Comparison of ENCODE assay signal across 23 cellular contexts in the genomic region with DNA sequence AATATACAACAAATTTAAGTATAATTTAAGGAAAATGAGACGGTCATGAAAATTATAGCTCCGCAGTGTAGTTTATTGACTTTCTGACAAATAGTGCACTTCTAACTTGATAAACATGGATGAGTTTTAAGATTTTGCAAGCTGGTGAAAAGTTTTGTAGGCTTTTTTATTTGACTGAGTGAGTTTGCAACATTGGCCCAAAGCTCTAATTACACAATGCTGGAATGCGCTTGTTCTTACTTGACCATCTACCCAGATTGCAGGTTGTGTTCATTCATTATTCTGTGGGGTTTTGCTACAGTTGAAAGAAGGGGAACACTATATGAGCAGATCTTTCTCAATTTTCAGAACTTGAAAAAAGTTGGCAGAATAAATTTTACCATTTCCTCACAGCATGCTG. TPM values are rescaled to one million over a fixed set of nuclear protein-coding genes. Genes with fewer than 3 reads are reported as not detected.
DNase-seq lines count a peak whose midpoint lies in the region; ATAC-seq and TF ChIP-seq lines count a peak whose summit lies in the region.
"Had no signal": no experiment of that assay in that cellular context is flagged by ENCODE, and none has a peak within 500 bp of the region (broad histone marks: within the 10 kb centered on the region; RNA-seq: fewer than 3 reads in every experiment).

No MANE protein-coding gene starts in this region.

- H3K9me3 ChIP-seq in liver (ENCODE audit: control insufficient read depth in 4 of 4, low read length in 3 of 4) = no peaks in the 10 kb centered on the region

- DNase-seq in AML-193 (lab: John Stamatoyannopoulos, UW) = peak; percentile 64 to 71
- DNase-seq in HL-60 (ENCODE audit: low read depth in 1 of 2, low spot score in 1 of 2) = peak in 1 of 2 experiments; percentile 63
- peak; percentile 45 for DNase-seq in amniotic epithelial cell (ENCODE audit: low read depth)
- no peak for DNase-seq in T1000 (lab: John Stamatoyannopoulos, UW)
- DNase-seq in NCI-H69 (lab: John Stamatoyannopoulos, UW) = no peak
- DNase-seq in NCI-H1930 (lab: John Stamatoyannopoulos, UW) = no peak
- DNase-seq: activated CD4-positive, alpha-beta T cell treated with anti-CD3 and anti-CD28 coated beads for 48 hours; DMS 273 treated with DMSO at 0.1 percent for 48 hours; H9; heart right ventricle; immature natural killer cell; Karpas-422; NCI-H1417; NCI-H524 treated with DMSO at 0.1 percent for 48 hours; nucleus accumbens; retina; stimulated activated CD4-positive, alpha-beta T cell treated with anti-CD3 and anti-CD28 coated beads, Interleukin-12 subunit alpha, Interleukin-12 subunit beta, amount 100 ng/mL, for 4 hours; T-cell had no signal

- no peak overlapping the region for H3K9ac ChIP-seq in liver (ENCODE audit: low read depth in 1 of 2, low read length in 2 of 2)

- H3K27ac ChIP-seq in HL-60 (replicated peaks) (peak overlapping the region; percentile 21), liver (ENCODE audit: low read depth in 1 of 2, low read length in 2 of 2) (peak overlapping the region; percentile 22 to 43)
- H3K27ac ChIP-seq: C4-2B, coronary artery, heart right ventricle had no signal

- TF ChIP-seq CTCF in HL-60 (IDR thresholded peaks at IDR 0.05; ENCODE audit: insufficient read depth, low read length) = no peak
- no peak for TF ChIP-seq CTCF in liver (IDR thresholded peaks at IDR 0.05; ENCODE audit: low read depth, low read length, missing input control)

- H3K36me3 ChIP-seq in liver (ENCODE audit: control insufficient read depth in 4 of 4, insufficient read depth in 3 of 4, low read depth in 1 of 4, low read length in 3 of 4) = no peaks in the 10 kb centered on the region
- H3K36me3 ChIP-seq: heart right ventricle had no signal

- H3K4me3 ChIP-seq in HL-60 (replicated peaks; ENCODE audit: insufficient read depth, low read length) (no peak overlapping the region), liver (ENCODE audit: low read depth in 1 of 3, low read length in 3 of 3) (no peak overlapping the region)
- H3K4me3 ChIP-seq: coronary artery, heart right ventricle had no signal

- ATAC-seq in GM21619 (IDR thresholded peaks at IDR 0.05; ENCODE audit: unreplicated experiment) = no peak
- ATAC-seq: activated T-helper 17 cell treated with anti-CD3 and anti-CD28 coated beads, Interleukin-2, amount 50 U/mL, for 72 hours; heart right ventricle; T-cell had no signal

- H3K27me3 ChIP-seq in HL-60 (ENCODE audit: insufficient read depth, poor library complexity, severe bottlenecking) (no peaks in the 10 kb centered on the region), liver (ENCODE audit: control insufficient read depth in 4 of 4, insufficient read depth in 4 of 4, low read length in 3 of 4) (no peaks in the 10 kb centered on the region)
- H3K27me3 ChIP-seq: heart right ventricle had no signal

- peaks cover 5 to 26% (median 17%) of the 10 kb centered on the region in 4 donors for H3K4me1 ChIP-seq in liver (ENCODE audit: control insufficient read depth in 4 of 4, insufficient read depth in 4 of 4, low read length in 3 of 4)

- WGBS in liver = 35% methylated on average over 3 of the region's 3 CpGs

- peak; percentile 25 to 46 for TF ChIP-seq RAD21 in liver (IDR thresholded peaks at IDR 0.05)

TF ChIP-seq in liver, 16 proteins besides CTCF, POLR2A, EP300 and RAD21:
- TF ChIP-seq TAF1 (conservative IDR thresholded peaks at IDR 0.05) (no peak), RXRA (IDR thresholded peaks at IDR 0.05) (peak; percentile 27 to 45), HNF4A (conservative IDR thresholded peaks at IDR 0.05) (peak; percentile 60 to 64), SP1 (IDR thresholded peaks at IDR 0.05) (peak; percentile 10), FOXA2 (IDR thresholded peaks at IDR 0.05) (no peak), YY1 (IDR thresholded peaks at IDR 0.05) (peak; percentile 60), REST (IDR thresholded peaks at IDR 0.05) (peak; percentile 18), GABPA (IDR thresholded peaks at IDR 0.05 in 1 of 2, conservative IDR thresholded peaks at IDR 0.05 in 1 of 2) (no peak), HNF4G (IDR thresholded peaks at IDR 0.05) (no peak), JUND (IDR thresholded peaks at IDR 0.05) (peak; percentile 0 to 25)
- TF ChIP-seq, protein P1, sequence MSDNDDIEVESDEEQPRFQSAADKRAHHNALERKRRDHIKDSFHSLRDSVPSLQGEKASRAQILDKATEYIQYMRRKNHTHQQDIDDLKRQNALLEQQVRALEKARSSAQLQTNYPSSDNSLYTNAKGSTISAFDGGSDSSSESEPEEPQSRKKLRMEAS (IDR thresholded peaks at IDR 0.05) = peak; percentile 44

RNA-seq across cellular contexts. Expression of gene SPOPL, which starts 13.5 kb away (rescaled TPM):
- 10 to 100 TPM; 15.2 to 15.8 TPM for total RNA-seq in liver
- polyA plus RNA-seq in liver = 1 to 10 TPM; 3.4 to 3.7 TPM

Comparison
In these comparisons a context has a peak if more than half of its experiments do, and no peak if none do; other contexts are left out.
1. DNase-seq: peak in AML-193 (2 of 2) and amniotic epithelial cell (single experiment); none in T1000 (single experiment), NCI-H69 (single experiment) and NCI-H1930 (0 of 2).